12 cellular contexts compared by ENCODE assay signal in genomic region chr6:71334768-71335167, GRCh38. TPM values are rescaled to one million over a fixed set of nuclear protein-coding genes. Genes with fewer than 3 reads are reported as not detected.
A peak's percentile ranks its signal among the peaks of the same experiment; 100 is the strongest.
DNase-seq lines count a peak whose midpoint lies in the region; ATAC-seq and TF ChIP-seq lines count a peak whose summit lies in the region.
"Had no signal": no experiment of that assay in that cellular context is flagged by ENCODE, and none has a peak within 500 bp of the region (broad histone marks: within the 10 kb centered on the region; RNA-seq: fewer than 3 reads in every experiment).

No MANE protein-coding gene starts in this region.

- peaks cover 0 to 2% of the 10 kb centered on the region in 2 donors for H3K27me3 Mint-ChIP-seq in CD8-positive, alpha-beta memory T cell

- H3K9me3 ChIP-seq in MM.1S (replicated peaks; ENCODE audit: insufficient read depth, low read length): no peaks in the 10 kb centered on the region
- H3K9me3 ChIP-seq in CD8-positive, alpha-beta memory T cell (ENCODE audit: low read length): no peaks in the 10 kb centered on the region

- ATAC-seq in GM18868 (IDR thresholded peaks at IDR 0.05; ENCODE audit: unreplicated experiment): peak; percentile 89
- ATAC-seq in HG02588 (IDR thresholded peaks at IDR 0.05; ENCODE audit: unreplicated experiment): peak; percentile 53
- ATAC-seq in HG02884 (IDR thresholded peaks at IDR 0.05; ENCODE audit: unreplicated experiment): no peak
- no peak for ATAC-seq in GM18511 (IDR thresholded peaks at IDR 0.05; ENCODE audit: unreplicated experiment)
- ATAC-seq: PC-3, T-cell had no signal

- TF ChIP-seq CTCF in MM.1S (IDR thresholded peaks at IDR 0.05; ENCODE audit: low read length): no peak

- H3K27ac ChIP-seq in MM.1S (ENCODE audit: low read length): no peak overlapping the region
- no peak overlapping the region for H3K27ac ChIP-seq in CD8-positive, alpha-beta memory T cell (ENCODE audit: low read depth, low read length)

- H3K9me3 Mint-ChIP-seq in CD8-positive, alpha-beta memory T cell: no peaks in the 10 kb centered on the region
- H3K9me3 Mint-ChIP-seq: CD4-positive, alpha-beta T cell; T-cell had no signal

- POLR2A ChIA-PET in CD8-positive, alpha-beta memory T cell (lab: Charles Lee): no interaction called here

- no peak overlapping the region for H3K27ac Mint-ChIP-seq in CD8-positive, alpha-beta memory T cell
- H3K27ac Mint-ChIP-seq: CD4-positive, alpha-beta T cell; T-cell had no signal

- no peak overlapping the region for H3K4me3 Mint-ChIP-seq in CD8-positive, alpha-beta memory T cell
- H3K4me3 Mint-ChIP-seq: CD4-positive, alpha-beta T cell; T-cell had no signal

- no peaks in the 10 kb centered on the region for H3K36me3 ChIP-seq in MM.1S (replicated peaks; ENCODE audit: insufficient read depth, low read length)
- no peaks in the 10 kb centered on the region for H3K36me3 ChIP-seq in CD8-positive, alpha-beta memory T cell (ENCODE audit: insufficient read depth, low read length)

- H4K20me1 ChIP-seq in MM.1S (ENCODE audit: insufficient read depth, low read length): no peaks in the 10 kb centered on the region

- H3K9ac ChIP-seq in MM.1S (ENCODE audit: low read length): no peak overlapping the region

- no peaks in the 10 kb centered on the region for H3K27me3 ChIP-seq in MM.1S (replicated peaks; ENCODE audit: insufficient read depth, low read length)
- H3K27me3 ChIP-seq in CD8-positive, alpha-beta memory T cell (ENCODE audit: insufficient read depth, low read length, poor library complexity, severe bottlenecking): no peaks in the 10 kb centered on the region

- peak overlapping the region; percentile 33; the same call in 1 of the 2 replicates for H3K4me2 ChIP-seq in MM.1S (ENCODE audit: low read depth, low read length)

- no peak overlapping the region for H3K4me3 ChIP-seq in MM.1S (ENCODE audit: low read length)
- H3K4me3 ChIP-seq in CD8-positive, alpha-beta memory T cell (ENCODE audit: low read length): no peak overlapping the region

- no peak overlapping the region for H2AFZ ChIP-seq in MM.1S (ENCODE audit: low read length)

- CTCF ChIA-PET in CD8-positive, alpha-beta memory T cell (lab: Charles Lee): no interaction called here

- peaks cover 10% of the 10 kb centered on the region; the same call in 1 of the 2 replicates for H3K4me1 ChIP-seq in MM.1S (ENCODE audit: low read length)
- no peaks in the 10 kb centered on the region for H3K4me1 ChIP-seq in CD8-positive, alpha-beta memory T cell (ENCODE audit: insufficient read depth, low read length)

- H3K9me2 ChIP-seq in MM.1S (replicated peaks; ENCODE audit: insufficient read depth, low read length): no peaks in the 10 kb centered on the region

- DNase-seq in MM.1S: no peak
- peak; percentile 54 for DNase-seq in medulla oblongata (ENCODE audit: extremely low spot score)
- DNase-seq in CD8-positive, alpha-beta memory T cell: no peak
- DNase-seq in COR-L47 (lab: John Stamatoyannopoulos, UW): no peak
- DNase-seq: activated CD4-positive, alpha-beta T cell treated with anti-CD3 and anti-CD28 coated beads for 48 hours; CD4-positive, alpha-beta T cell; PC-3; T-cell had no signal

- no peaks in the 10 kb centered on the region for H3K4me1 Mint-ChIP-seq in CD8-positive, alpha-beta memory T cell
- H3K4me1 Mint-ChIP-seq: T-cell had no signal

- no peaks in the 10 kb centered on the region for H3F3A ChIP-seq in MM.1S (ENCODE audit: insufficient read depth, low read length)

- H3K36me3 Mint-ChIP-seq in CD8-positive, alpha-beta memory T cell: no peaks in the 10 kb centered on the region
- H3K36me3 Mint-ChIP-seq: T-cell had no signal

- H3K79me2 ChIP-seq in MM.1S (ENCODE audit: low read length): no peaks in the 10 kb centered on the region

RNA-seq across cellular contexts. Expression of gene OGFRL1, which starts 46.2 kb away (rescaled TPM):
- 1 to 10 TPM; 5.5 to 5.6 TPM for total RNA-seq in CD8-positive, alpha-beta memory T cell
- polyA plus RNA-seq in CD8-positive, alpha-beta memory T cell: 4.1 TPM

Comparison
In these comparisons a context has a peak if more than half of its experiments do, and no peak if none do; other contexts are left out.
1. ATAC-seq: peak in GM18868 (single experiment) and HG02588 (single experiment); none in HG02884 (single experiment) and GM18511 (single experiment).